17 cellular contexts compared by ENCODE assay signal in genomic region chr18:77461062-77461693, GRCh38.
"Had no signal": no experiment of that assay in that cellular context is flagged by ENCODE, and none has a peak within 500 bp of the region (broad histone marks: within the 10 kb centered on the region; RNA-seq: fewer than 3 reads in every experiment).

No MANE protein-coding gene starts in this region.

- DNase-seq: activated B cell treated with CpG ODN at 0.5 μM for 24 hours; activated CD4-positive, alpha-beta T cell treated with anti-CD3 and anti-CD28 coated beads for 48 hours; activated CD8-positive, alpha-beta T cell treated with anti-CD3 and anti-CD28 coated beads for 36 hours; activated effector memory CD4-positive, alpha-beta T cell treated with Interleukin-2 at 50 U/mL for 16 hours; activated naive CD4-positive, alpha-beta T cell treated with anti-CD3 and anti-CD28 coated beads, Interleukin-2, amount 50 U/mL, for 16 hours; activated T-cell treated with anti-CD3 and anti-CD28 coated beads, Interleukin-2, amount 50 U/mL, for 4 hours; adrenal gland; central memory CD4-positive, alpha-beta T cell; foreskin fibroblast; immature natural killer cell; stimulated activated CD4-positive, alpha-beta T cell treated with anti-CD3 and anti-CD28 coated beads, Interleukin-12 subunit alpha, Interleukin-12 subunit beta, amount 100 ng/mL, for 4 hours; stimulated activated CD4-positive, alpha-beta T cell treated with anti-CD3 and anti-CD28 coated beads, Interleukin-2, amount 100 ng/mL, for 24 hours; T-helper 17 cell; thyroid gland had no signal

- H3K27ac ChIP-seq: adrenal gland, coronary artery, esophagus muscularis mucosa, ovary, thyroid gland had no signal

- H3K4me3 ChIP-seq: adrenal gland, coronary artery, esophagus muscularis mucosa, ovary, thyroid gland had no signal

- H3K27me3 ChIP-seq: adrenal gland, esophagus muscularis mucosa, ovary, thyroid gland had no signal

- ATAC-seq: activated CD8-positive, alpha-beta T cell treated with anti-CD3 and anti-CD28 coated beads for 36 hours; activated T-cell treated with anti-CD3 and anti-CD28 coated beads, Interleukin-2, amount 50 U/mL, for 4 hours; T-helper 17 cell had no signal

- H3K9me3 ChIP-seq: adrenal gland, esophagus muscularis mucosa, ovary, thyroid gland had no signal

- H3K4me1 ChIP-seq: adrenal gland, thyroid gland had no signal

- H3K36me3 ChIP-seq: adrenal gland, esophagus muscularis mucosa, ovary, thyroid gland had no signal
